Comparison of ENCODE assay signal across 18 cellular contexts in the genomic region with DNA sequence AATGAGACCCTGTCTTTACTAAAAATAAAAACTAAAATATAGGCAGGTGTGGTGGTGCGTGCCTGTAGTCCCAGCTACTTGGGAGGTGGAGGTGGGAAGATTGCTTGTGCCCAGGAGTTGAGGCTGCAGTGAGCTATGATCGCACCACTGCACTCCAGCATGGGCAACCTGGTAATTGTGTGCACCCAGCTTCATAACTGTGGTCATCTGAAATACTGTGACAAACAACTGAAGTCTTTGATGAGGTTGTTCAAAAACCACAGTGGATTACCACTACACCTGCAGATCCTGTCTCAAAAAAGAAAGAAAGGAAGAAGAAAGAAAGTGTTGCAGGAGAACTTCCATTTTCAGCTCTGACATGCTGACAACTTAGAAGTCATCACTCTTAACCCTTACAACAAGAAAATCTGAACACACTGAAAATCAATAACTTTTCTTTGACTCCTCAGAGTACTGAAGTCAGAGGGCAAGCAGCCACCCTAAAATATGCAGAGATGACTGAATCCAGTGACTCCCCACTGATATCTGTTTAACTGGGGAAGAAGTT. TPM values are rescaled to one million over a fixed set of nuclear protein-coding genes. Genes with fewer than 3 reads are reported as not detected.
DNase-seq lines count a peak whose midpoint lies in the region; ATAC-seq and TF ChIP-seq lines count a peak whose summit lies in the region.
"Had no signal": no experiment of that assay in that cellular context is flagged by ENCODE, and none has a peak within 500 bp of the region (broad histone marks: within the 10 kb centered on the region; RNA-seq: fewer than 3 reads in every experiment).

No MANE protein-coding gene starts in this region.

- H3K4me2 ChIP-seq in MM.1S (ENCODE audit: low read depth, low read length) = peak overlapping the region; percentile 31; the same call in 1 of the 2 replicates

- no peaks in the 10 kb centered on the region for H3K9me2 ChIP-seq in MM.1S (replicated peaks; ENCODE audit: insufficient read depth, low read length)

- ATAC-seq in right cardiac atrium = no peak
- no peak for ATAC-seq in GM19351 (IDR thresholded peaks at IDR 0.05; ENCODE audit: unreplicated experiment)
- ATAC-seq in HG03280 (IDR thresholded peaks at IDR 0.05; ENCODE audit: unreplicated experiment) = no peak

- H3K9me3 ChIP-seq in right cardiac atrium (ENCODE audit: control insufficient read depth, low read length) (no peaks in the 10 kb centered on the region), MM.1S (replicated peaks; ENCODE audit: insufficient read depth, low read length) (0 out of 2 replicates have a peak, but pooled peaks cover 2% of the 10 kb centered on the region)
- H3K9me3 ChIP-seq: thyroid gland had no signal

- 0 out of 2 replicates have a peak, but pooled peaks cover 3% of the 10 kb centered on the region for H3F3A ChIP-seq in MM.1S (ENCODE audit: insufficient read depth, low read length)

- H3K79me2 ChIP-seq in MM.1S (ENCODE audit: low read length) = no peaks in the 10 kb centered on the region

- H4K20me1 ChIP-seq in MM.1S (ENCODE audit: insufficient read depth, low read length) = no peaks in the 10 kb centered on the region

- WGBS in right cardiac atrium = 91% methylated on average over 2 of the region's 2 CpGs

- intact Hi-C loops in cardiac septum (cut with DNase I) = no loop called here
- intact Hi-C loops in right cardiac atrium (cut with DNase I) = no loop called here

- H3K4me1 ChIP-seq in right cardiac atrium (ENCODE audit: control insufficient read depth, insufficient read depth, low read length) (no peaks in the 10 kb centered on the region), MM.1S (ENCODE audit: low read length) (peaks cover 14% of the 10 kb centered on the region)
- H3K4me1 ChIP-seq: thyroid gland had no signal

- H3K36me3 ChIP-seq in MM.1S (replicated peaks; ENCODE audit: insufficient read depth, low read length) = no peaks in the 10 kb centered on the region
- H3K36me3 ChIP-seq: thyroid gland had no signal

- no peak overlapping the region for H2AFZ ChIP-seq in MM.1S (ENCODE audit: low read length)

- H3K9ac ChIP-seq in MM.1S (ENCODE audit: low read length) = no peak overlapping the region

- DNase-seq in cardiac septum (ENCODE audit: low spot score) (peak; percentile 41), right cardiac atrium (no peak), MM.1S (peak; percentile 88), NCI-H1417 treated with DMSO at 0.1 percent for 48 hours (lab: John Stamatoyannopoulos, UW) (no peak)
- peak; percentile 67 for DNase-seq in central memory CD4-positive, alpha-beta T cell
- DNase-seq: activated CD4-positive, alpha-beta T cell treated with anti-CD3 and anti-CD28 coated beads for 1 hour; NCI-H1694 treated with DMSO at 0.1 percent for 48 hours; NCI-H526; occipital lobe; stimulated activated CD4-positive, alpha-beta T cell treated with anti-CD3 and anti-CD28 coated beads, Interleukin-2, amount 100 ng/mL, for 48 hours; stimulated activated naive CD4-positive, alpha-beta T cell treated with Interleukin-2 at 50 U/mL for 16 hours; thyroid gland had no signal

- no peak overlapping the region for H3K27ac ChIP-seq in right cardiac atrium (ENCODE audit: low read length)
- no peak overlapping the region for H3K27ac ChIP-seq in MM.1S (ENCODE audit: low read length)
- H3K27ac ChIP-seq: coronary artery, thyroid gland had no signal

- TF ChIP-seq CTCF in MM.1S (IDR thresholded peaks at IDR 0.05; ENCODE audit: low read length) = no peak

- H3K4me3 ChIP-seq in right cardiac atrium (ENCODE audit: low read length) = no peak overlapping the region
- H3K4me3 ChIP-seq in MM.1S (ENCODE audit: low read length) = no peak overlapping the region
- H3K4me3 ChIP-seq: coronary artery, thyroid gland had no signal

- H3K27me3 ChIP-seq in right cardiac atrium (ENCODE audit: control insufficient read depth, insufficient read depth) (no peaks in the 10 kb centered on the region), MM.1S (replicated peaks; ENCODE audit: insufficient read depth, low read length) (peaks cover 84% of the 10 kb centered on the region)
- H3K27me3 ChIP-seq: thyroid gland had no signal

RNA-seq across cellular contexts. Expression of gene ZBP1, which starts 13.8 kb away (rescaled TPM):
- 0.43 TPM for total RNA-seq in cardiac septum
- total RNA-seq in right cardiac atrium = under 1 TPM in 2 of 4 donors, not detected in 2; 0.23 to 0.38 TPM
- polyA plus RNA-seq in right cardiac atrium = 0.16 TPM
- total RNA-seq: fibroblast of lung, kidney epithelial cell, lung microvascular endothelial cell, occipital lobe had no signal
- polyA plus RNA-seq: fibroblast of lung had no signal

Comparison
In these comparisons a context has a peak if more than half of its experiments do, and no peak if none do; other contexts are left out.
1. DNase-seq: peak in cardiac septum (single experiment), MM.1S (single experiment) and central memory CD4-positive, alpha-beta T cell (single experiment); none in right cardiac atrium (0 of 3) and NCI-H1417 treated with DMSO at 0.1 percent for 48 hours (single experiment).